In genomic region chr11:65353900-65354264, GRCh38 we compare ENCODE assay signal across 6 cellular contexts. TPM values are rescaled to one million over a fixed set of nuclear protein-coding genes. Genes with fewer than 3 reads are reported as not detected.
A peak's percentile ranks its signal among the peaks of the same experiment; 100 is the strongest.
DNase-seq lines count a peak whose midpoint lies in the region; ATAC-seq and TF ChIP-seq lines count a peak whose summit lies in the region.

No MANE protein-coding gene starts in this region.

- H3K4me3 Mint-ChIP-seq in activated naive CD4-positive, alpha-beta T cell treated with anti-CD3 and anti-CD28 coated beads, Interleukin-2, amount 50 U/mL, for 24 hours = peak overlapping the region; percentile 67

- no peak for TF ChIP-seq CTCF in upper lobe of right lung (IDR thresholded peaks at IDR 0.05)

- peaks cover 41% of the 10 kb centered on the region for H3K36me3 ChIP-seq in upper lobe of right lung

- no peak for ATAC-seq in upper lobe of right lung
- no peak for ATAC-seq in HG03521 (IDR thresholded peaks at IDR 0.05; ENCODE audit: unreplicated experiment)

- peak overlapping the region; percentile 71 for H3K27ac Mint-ChIP-seq in activated naive CD4-positive, alpha-beta T cell treated with anti-CD3 and anti-CD28 coated beads, Interleukin-2, amount 50 U/mL, for 24 hours

- DNase-seq in activated naive CD4-positive, alpha-beta T cell (lab: John Stamatoyannopoulos, UW) = no peak
- no peak for DNase-seq in upper lobe of right lung
- DNase-seq in NCI-H1436 (lab: John Stamatoyannopoulos, UW) = no peak

- no peaks in the 10 kb centered on the region for H3K9me3 Mint-ChIP-seq in activated naive CD4-positive, alpha-beta T cell treated with anti-CD3 and anti-CD28 coated beads, Interleukin-2, amount 50 U/mL, for 24 hours

- H3K4me3 ChIP-seq in iPS-11a (ENCODE audit: low read depth, low read length) (peak overlapping the region; percentile 66), upper lobe of right lung (peak overlapping the region; percentile 58)

- H3K36me3 Mint-ChIP-seq in activated naive CD4-positive, alpha-beta T cell treated with anti-CD3 and anti-CD28 coated beads, Interleukin-2, amount 50 U/mL, for 24 hours = peaks cover 3% of the 10 kb centered on the region

- peaks cover 17% of the 10 kb centered on the region for H3K4me1 ChIP-seq in upper lobe of right lung

- H3K4me1 Mint-ChIP-seq in activated naive CD4-positive, alpha-beta T cell treated with anti-CD3 and anti-CD28 coated beads, Interleukin-2, amount 50 U/mL, for 24 hours = peaks cover 14% of the 10 kb centered on the region

- intact Hi-C loops in upper lobe of right lung (cut with DNase I) = no loop called here

- H3K27me3 Mint-ChIP-seq in activated naive CD4-positive, alpha-beta T cell treated with anti-CD3 and anti-CD28 coated beads, Interleukin-2, amount 50 U/mL, for 24 hours = no peaks in the 10 kb centered on the region

- peak overlapping the region; percentile 15 for H3K27ac ChIP-seq in upper lobe of right lung

- H3K27me3 ChIP-seq in upper lobe of right lung = peaks cover 8% of the 10 kb centered on the region

- no peaks in the 10 kb centered on the region for H3K9me3 ChIP-seq in upper lobe of right lung

RNA-seq across cellular contexts. Expression of gene TIGD3, which starts 0.7 kb away (rescaled TPM):
- 0.43 TPM for total RNA-seq in upper lobe of right lung

RNA-seq across cellular contexts. Expression of gene DPF2, which starts 20.2 kb away (rescaled TPM):
- 53.7 TPM for total RNA-seq in upper lobe of right lung

RNA-seq across cellular contexts. Expression of gene SLC25A45, which starts 28.6 kb away (rescaled TPM):
- 11.5 TPM for total RNA-seq in upper lobe of right lung

RNA-seq across cellular contexts. Expression of gene FRMD8, which starts 32.6 kb away (rescaled TPM):
- total RNA-seq in upper lobe of right lung = 37.1 TPM

RNA-seq across cellular contexts. Expression of gene CDC42EP2, which starts 39.2 kb away (rescaled TPM):
- 27.5 TPM for total RNA-seq in upper lobe of right lung
